Comparison of ENCODE assay signal across 24 cellular contexts in the genomic region with DNA sequence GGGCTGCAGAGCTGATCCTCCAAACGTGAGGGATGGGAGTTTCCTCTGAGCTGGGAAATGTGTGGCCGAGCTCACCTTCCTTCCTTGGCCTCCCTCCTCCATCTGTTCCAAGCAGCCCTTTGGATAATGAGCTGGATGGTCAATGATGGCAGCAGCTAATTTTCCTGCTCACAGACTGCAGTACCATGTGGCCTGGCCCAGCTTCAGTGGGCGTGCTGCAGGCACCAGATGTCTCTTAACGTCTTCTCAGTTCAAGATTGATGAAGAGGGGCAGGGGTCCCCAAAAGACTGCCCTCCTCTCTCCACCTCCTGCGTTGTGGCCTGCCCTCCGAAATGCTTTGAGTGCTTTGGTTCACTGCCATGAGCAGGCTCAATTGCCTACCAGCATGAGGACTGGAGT.
"Had no signal": no experiment of that assay in that cellular context is flagged by ENCODE, and none has a peak within 500 bp of the region (broad histone marks: within the 10 kb centered on the region; RNA-seq: fewer than 3 reads in every experiment).

No MANE protein-coding gene starts in this region.

- H3K27ac Mint-ChIP-seq: activated naive CD8-positive, alpha-beta T cell treated with anti-CD3 and anti-CD28 coated beads, Interleukin-2, amount 10 ng/mL, durations not matched to agents 7 days and 5 days; mesothelial cell of epicardium; stimulated activated naive CD8-positive, alpha-beta T cell treated with anti-CD3 and anti-CD28 coated beads, Interleukin-15, amount 100 ng/mL, for 72 hours; T-helper 17 cell had no signal

- DNase-seq: activated CD4-positive, alpha-beta T cell treated with anti-CD3 and anti-CD28 coated beads for 4 hours; activated CD4-positive, alpha-beta T cell treated with anti-CD3 and anti-CD28 coated beads, Interleukin-2, amount 50 U/mL, for 48 hours; activated CD4-positive, CD25-positive, alpha-beta regulatory T cell; activated CD8-positive, alpha-beta memory T cell treated with anti-CD3 and anti-CD28 coated beads, Interleukin-2, amount 50 U/mL, for 48 hours; activated naive CD4-positive, alpha-beta T cell treated with Interleukin-2 at 50 U/mL for 16 hours; activated naive CD8-positive, alpha-beta T cell treated with anti-CD3 and anti-CD28 coated beads, Interleukin-2, amount 10 ng/mL, durations not matched to agents 7 days and 5 days; activated T-cell treated with anti-CD3 and anti-CD28 coated beads, Interleukin-2, amount 50 U/mL, for 48 hours; amniotic stem cell; cerebellar nuclear complex; esophagus squamous epithelium; gastrocnemius medialis; head of caudate nucleus; left ventricle myocardium superior; mammary epithelial cell; naive thymus-derived CD8-positive, alpha-beta T cell; pancreas; psoas muscle; right cardiac atrium; stimulated activated naive CD8-positive, alpha-beta T cell treated with anti-CD3 and anti-CD28 coated beads, Interleukin-15, amount 100 ng/mL, for 72 hours; T-helper 17 cell; upper lobe of left lung had no signal

- H3K27ac ChIP-seq: coronary artery, esophagus squamous epithelium, gastrocnemius medialis, neutrophil, pancreas, psoas muscle, upper lobe of left lung had no signal

- H3K36me3 Mint-ChIP-seq: activated naive CD8-positive, alpha-beta T cell treated with anti-CD3 and anti-CD28 coated beads, Interleukin-2, amount 10 ng/mL, durations not matched to agents 7 days and 5 days; mesothelial cell of epicardium; naive thymus-derived CD8-positive, alpha-beta T cell had no signal

- H3K9me3 Mint-ChIP-seq: activated naive CD8-positive, alpha-beta T cell treated with anti-CD3 and anti-CD28 coated beads, Interleukin-2, amount 10 ng/mL, durations not matched to agents 7 days and 5 days; mesothelial cell of epicardium had no signal

- H3K36me3 ChIP-seq: esophagus squamous epithelium, gastrocnemius medialis, neutrophil, pancreas, upper lobe of left lung had no signal

- H3K4me1 ChIP-seq: esophagus squamous epithelium, gastrocnemius medialis, pancreas, psoas muscle, upper lobe of left lung had no signal

- H3K9me3 ChIP-seq: esophagus squamous epithelium, gastrocnemius medialis, neutrophil, pancreas, psoas muscle, upper lobe of left lung had no signal

- H3K4me3 ChIP-seq: coronary artery, esophagus squamous epithelium, gastrocnemius medialis, pancreas, psoas muscle, upper lobe of left lung had no signal

- H3K4me3 Mint-ChIP-seq: activated naive CD8-positive, alpha-beta T cell treated with anti-CD3 and anti-CD28 coated beads, Interleukin-2, amount 10 ng/mL, durations not matched to agents 7 days and 5 days; mesothelial cell of epicardium; naive thymus-derived CD8-positive, alpha-beta T cell; stimulated activated naive CD8-positive, alpha-beta T cell treated with anti-CD3 and anti-CD28 coated beads, Interleukin-15, amount 100 ng/mL, for 72 hours; T-helper 17 cell had no signal

- ATAC-seq: gastrocnemius medialis; left ventricle myocardium superior; naive thymus-derived CD8-positive, alpha-beta T cell; pancreas; psoas muscle; right cardiac atrium; stimulated activated naive CD8-positive, alpha-beta T cell treated with anti-CD3 and anti-CD28 coated beads, Interleukin-15, amount 100 ng/mL, for 72 hours; T-helper 17 cell had no signal
